ENCODE assay signal across 7 cellular contexts in genomic region chr4:8673106-8673505, GRCh38.
A peak's percentile ranks its signal among the peaks of the same experiment; 100 is the strongest.
DNase-seq lines count a peak whose midpoint lies in the region; ATAC-seq and TF ChIP-seq lines count a peak whose summit lies in the region.
"Not testable (repeated sequence)": the region's sequence is repeated elsewhere in the genome, so short reads cannot be mapped to it uniquely, and the experiment has no call there.

No MANE protein-coding gene starts in this region.

- H3K9me3 ChIP-seq in RWPE2 (ENCODE audit: severe bottlenecking); osteoblast (ENCODE audit: low read depth, low read length); sigmoid colon; spleen; upper lobe of right lung: not testable (repeated sequence)

- H3K4me2 ChIP-seq in osteoblast (ENCODE audit: insufficient read depth, low read length): not testable (repeated sequence)

- not testable (repeated sequence) for H3K4me3 ChIP-seq in H7 (ENCODE audit: insufficient read depth, low read depth, low read length); RWPE2 (ENCODE audit: severe bottlenecking); osteoblast (ENCODE audit: insufficient read depth, low read length); sigmoid colon; spleen; upper lobe of right lung

- TF ChIP-seq EP300 in sigmoid colon (IDR thresholded peaks at IDR 0.05): not testable (repeated sequence)

- 35 to 56% methylated on average over 5 of the region's 5 CpGs for WGBS in sigmoid colon, 2 donors
- WGBS in spleen, 5 donors: 40 to 65% (median 51%) methylated on average over 5 of the region's 5 CpGs

- not testable (repeated sequence) for H3K4me1 ChIP-seq in RWPE2 (ENCODE audit: insufficient read depth, poor library complexity, severe bottlenecking); osteoblast (ENCODE audit: insufficient read depth, low read length); sigmoid colon; spleen; upper lobe of right lung

- TF ChIP-seq POLR2A in sigmoid colon (IDR thresholded peaks at IDR 0.05); spleen (IDR thresholded peaks at IDR 0.05): not testable (repeated sequence)

- H4K20me1 ChIP-seq in osteoblast (ENCODE audit: insufficient read depth, low read length): not testable (repeated sequence)

- not testable (repeated sequence) for TF ChIP-seq CTCF in RWPE2 (IDR thresholded peaks at IDR 0.05; ENCODE audit: poor library complexity, severe bottlenecking); osteoblast (IDR thresholded peaks at IDR 0.05; ENCODE audit: extremely low read depth, low read depth, low read length); sigmoid colon (IDR thresholded peaks at IDR 0.05); spleen (IDR thresholded peaks at IDR 0.05 in 8 of 11, conservative IDR thresholded peaks at IDR 0.05 in 3 of 11); upper lobe of right lung (IDR thresholded peaks at IDR 0.05)

- DNase-seq in H7: peak; percentile 30
- peak; percentile 37 for DNase-seq in RWPE2 (ENCODE audit: low spot score)
- peak; percentile 36 for DNase-seq in osteoblast (ENCODE audit: insufficient read length, low spot score, missing footprints)
- peak; percentile 63 for DNase-seq in posterior vena cava (ENCODE audit: low spot score)
- peak; percentile 30 for DNase-seq in sigmoid colon
- DNase-seq in spleen: peak; percentile 68
- DNase-seq in upper lobe of right lung: peak; percentile 37

- intact Hi-C loops in posterior vena cava (cut with DNase I); sigmoid colon (cut with DNase I); spleen (cut with DNase I; ENCODE audit: low total_unique reads); upper lobe of right lung (cut with DNase I): not testable (repeated sequence)

- H3K36me3 ChIP-seq in H7 (replicated peaks; ENCODE audit: control insufficient read depth, insufficient read depth, low read length); RWPE2 (ENCODE audit: low read depth); osteoblast (ENCODE audit: insufficient read depth, low read length); sigmoid colon; spleen; upper lobe of right lung: not testable (repeated sequence)

- not testable (repeated sequence) for H3K79me2 ChIP-seq in osteoblast (ENCODE audit: insufficient read depth, low read length)

- not testable (repeated sequence) for H3K27me3 ChIP-seq in H7 (ENCODE audit: control insufficient read depth, insufficient read depth, low read length); osteoblast (ENCODE audit: insufficient read depth, low read length); upper lobe of right lung
- peaks cover 20% of the 10 kb centered on the region for H3K27me3 ChIP-seq in RWPE2 (ENCODE audit: insufficient read depth, poor library complexity, severe bottlenecking)
- peaks cover 0 to 33% (median 0%) of the 10 kb centered on the region in 3 donors for H3K27me3 ChIP-seq in sigmoid colon
- peaks cover 0 to 50% (median 0%) of the 10 kb centered on the region in 7 donors for H3K27me3 ChIP-seq in spleen (replicated peaks in 1 of 7)

- H2AFZ ChIP-seq in osteoblast (ENCODE audit: low read length): not testable (repeated sequence)

- H3K27ac ChIP-seq in RWPE2 (ENCODE audit: poor library complexity, severe bottlenecking); osteoblast (ENCODE audit: low read depth, low read length); sigmoid colon; spleen; upper lobe of right lung: not testable (repeated sequence)

- not testable (repeated sequence) for ATAC-seq in RWPE2 (ENCODE audit: low read depth); upper lobe of right lung
